Comparison of ENCODE assay signal across 22 cellular contexts in the genomic region with DNA sequence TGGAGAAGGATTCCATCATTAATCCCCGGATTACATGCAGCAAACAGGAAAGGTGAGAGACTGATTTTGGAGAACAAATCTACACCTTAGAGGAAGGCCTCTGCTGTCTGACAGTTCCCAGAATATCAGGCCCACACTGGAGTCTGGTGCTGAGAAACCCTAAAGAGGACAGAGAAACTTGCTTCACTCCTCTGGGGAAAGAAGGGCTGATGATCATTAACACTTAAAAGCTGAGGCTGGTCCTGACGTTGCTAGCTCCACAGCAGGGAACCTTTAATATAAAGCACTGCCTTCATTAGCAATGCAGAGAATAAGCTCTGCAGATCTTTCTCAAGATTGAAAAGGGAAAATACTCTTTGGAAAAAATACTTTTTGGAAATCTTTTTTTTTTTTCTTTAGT.
DNase-seq lines count a peak whose midpoint lies in the region; ATAC-seq, FAIRE-seq and TF ChIP-seq lines count a peak whose summit lies in the region.
"Had no signal": no experiment of that assay in that cellular context is flagged by ENCODE, and none has a peak within 500 bp of the region (broad histone marks: within the 10 kb centered on the region; RNA-seq: fewer than 3 reads in every experiment).

No MANE protein-coding gene starts in this region.

- H4K5ac ChIP-seq in H1 (ENCODE audit: insufficient read length, low read depth, low read length), result no peak overlapping the region
- H4K5ac ChIP-seq in mesendoderm (ENCODE audit: low read length), result no peak overlapping the region

- H3K14ac ChIP-seq in H1 (ENCODE audit: insufficient read length), result no peak overlapping the region

- H3K23me2 ChIP-seq in H1 (ENCODE audit: low read depth, low read length), result no peaks in the 10 kb centered on the region

- H2BK15ac ChIP-seq in H1 (ENCODE audit: low read length), result no peak overlapping the region
- no peak overlapping the region for H2BK15ac ChIP-seq in mesendoderm (replicated peaks; ENCODE audit: low read depth)

- H3K36me3 Mint-ChIP-seq in activated naive CD4-positive, alpha-beta T cell treated with anti-CD3 and anti-CD28 coated beads, Interleukin-2, amount 10 ng/mL, durations not matched to agents 7 days and 5 days, result no peaks in the 10 kb centered on the region
- H3K36me3 Mint-ChIP-seq: CD14-positive monocyte; CD8-positive, alpha-beta T cell had no signal

- in situ Hi-C loops in HAP-1 (cut with MboI; ENCODE audit: low sequenced_read_pairs), result no loop called here

- H3K18ac ChIP-seq in H1 (ENCODE audit: extremely low read depth, low read length) (no peak overlapping the region), mesendoderm (ENCODE audit: low read length) (peak overlapping the region; percentile 22)

- H3K4me3 Mint-ChIP-seq in activated naive CD4-positive, alpha-beta T cell treated with anti-CD3 and anti-CD28 coated beads, Interleukin-2, amount 10 ng/mL, durations not matched to agents 7 days and 5 days, result no peak overlapping the region
- H3K4me3 Mint-ChIP-seq: B cell; CD14-positive monocyte; CD8-positive, alpha-beta T cell had no signal

- DNase-seq in HAP-1 (ENCODE audit: low spot score in 2 of 2) (peak; percentile 25 to 51), H1 (ENCODE audit: low read depth in 1 of 2, low spot score in 2 of 2) (no peak), mesendoderm (peak; percentile 79), NCI-H526 treated with DMSO at 0.1 percent for 48 hours (lab: John Stamatoyannopoulos, UW) (no peak), NCI-H2196 treated with DMSO at 0.1 percent for 48 hours (lab: John Stamatoyannopoulos, UW; ENCODE audit: unreplicated experiment) (no peak)
- DNase-seq in activated naive CD4-positive, alpha-beta T cell treated with anti-CD3 and anti-CD28 coated beads, Interleukin-2, amount 10 ng/mL, durations not matched to agents 7 days and 5 days, result no peak
- DNase-seq: CD8-positive, alpha-beta T cell; COR-L47; DMS153; DMS79 treated with DMSO at 0.1 percent for 48 hours; EL; GDM1; IMR-90; KBM-7 had no signal

- WGBS in H1 (ENCODE audit: extremely low coverage in 1 of 2, insufficient coverage in 1 of 2, insufficient read length in 1 of 2, insufficient replicate concordance in 2 of 2, low coverage in 1 of 2, low lambda C conversion rate in 2 of 2, missing lambda C conversion rate in 1 of 2), 2 experiments, result 44% methylated on average over 2 of the region's 2 CpGs; no CpG with 5 or more reads in 1 of the 2 experiments
- no CpG with 5 or more reads among the region's 2 CpGs for WGBS in mesendoderm (ENCODE audit: extremely low coverage, insufficient coverage, low lambda C conversion rate)

- TF ChIP-seq RAD21 in H1 (IDR thresholded peaks at IDR 0.05 in 1 of 2, conservative IDR thresholded peaks at IDR 0.05 in 1 of 2; ENCODE audit: low read depth in 2 of 2, low read length in 2 of 2), result no peak

- TF ChIP-seq CTCF in H1 (IDR thresholded peaks at IDR 0.05; ENCODE audit: control extremely low read depth in 1 of 3, insufficient read depth in 1 of 3, low read depth in 1 of 3, low read length in 3 of 3), result no peak

- FAIRE-seq in H1 (lab: Jason Lieb, UNC), result peak; percentile 70
- FAIRE-seq: D721Med, GM12892, GM19239, H54 had no signal

- H2BK120ac ChIP-seq in H1 (replicated peaks; ENCODE audit: low read depth, low read length) (no peak overlapping the region), mesendoderm (ENCODE audit: low read depth, low read length) (no peak overlapping the region)

- no peak for TF ChIP-seq EP300 in H1 (IDR thresholded peaks at IDR 0.05; ENCODE audit: borderline replicate concordance in 1 of 2, low read depth in 2 of 2, low read length in 2 of 2)

- H3K79me2 ChIP-seq in H1 (ENCODE audit: control insufficient read depth in 1 of 2, insufficient read depth in 2 of 2, low read length in 2 of 2) (no peaks in the 10 kb centered on the region), mesendoderm (ENCODE audit: control insufficient read depth, insufficient read depth, low read length) (no peaks in the 10 kb centered on the region)

- H3K27ac ChIP-seq in BLaER1 treated with 17β-estradiol and CSF1 and Interleukin-3, amounts not matched to agents 10 nM and 100 nM, result no peak overlapping the region
- H3K27ac ChIP-seq in H1 (ENCODE audit: low read depth, low read length) (no peak overlapping the region), mesendoderm (ENCODE audit: low read depth, low read length) (peak overlapping the region; percentile 38)

- POLR2A ChIA-PET in H1 (lab: Charles Lee; ENCODE audit: partially characterized antibody), result no interaction called here

- H3K4ac ChIP-seq in H1 (replicated peaks; ENCODE audit: insufficient read length, low read depth, low read length) (no peak overlapping the region), mesendoderm (ENCODE audit: low read depth, low read length) (no peak overlapping the region)

- H3K27me3 ChIP-seq in BLaER1 treated with 17β-estradiol and CSF1 and Interleukin-3, amounts not matched to agents 10 nM and 100 nM, result no peaks in the 10 kb centered on the region
- H3K27me3 ChIP-seq in HAP-1 (ENCODE audit: low read depth) (no peaks in the 10 kb centered on the region), H1 (replicated peaks in 1 of 4; ENCODE audit: control insufficient read depth in 3 of 4, extremely low read depth in 1 of 4, insufficient read depth in 3 of 4, low read length in 3 of 4) (no peaks in the 10 kb centered on the region), mesendoderm (ENCODE audit: insufficient read depth, low read length, poor library complexity) (no peaks in the 10 kb centered on the region)

- no peaks in the 10 kb centered on the region for H3K36me3 ChIP-seq in BLaER1 treated with 17β-estradiol and CSF1 and Interleukin-3, amounts not matched to agents 10 nM and 100 nM
- H3K36me3 ChIP-seq in HAP-1 (replicated peaks) (no peaks in the 10 kb centered on the region), H1 (ENCODE audit: control insufficient read depth in 2 of 4, insufficient read depth in 4 of 4, low read length in 3 of 4) (no peaks in the 10 kb centered on the region), mesendoderm (ENCODE audit: control insufficient read depth, insufficient read depth, low read length) (no peaks in the 10 kb centered on the region)

- H4K91ac ChIP-seq in H1 (replicated peaks; ENCODE audit: insufficient read length, low read length), result no peak overlapping the region

- ATAC-seq in HG03342 (IDR thresholded peaks at IDR 0.05; ENCODE audit: unreplicated experiment), result no peak
- ATAC-seq: CD8-positive, alpha-beta T cell had no signal

- no peaks in the 10 kb centered on the region for H3K4me1 Mint-ChIP-seq in activated naive CD4-positive, alpha-beta T cell treated with anti-CD3 and anti-CD28 coated beads, Interleukin-2, amount 10 ng/mL, durations not matched to agents 7 days and 5 days
- H3K4me1 Mint-ChIP-seq: B cell, CD14-positive monocyte had no signal

- H4K8ac ChIP-seq in H1 (ENCODE audit: extremely low read depth, insufficient read depth, low read length) (no peak overlapping the region), mesendoderm (ENCODE audit: low read depth, low read length) (no peak overlapping the region)

- H3K4me3 ChIP-seq in BLaER1 treated with 17β-estradiol and CSF1 and Interleukin-3, amounts not matched to agents 10 nM and 100 nM, result no peak overlapping the region
- H3K4me3 ChIP-seq in HAP-1 (no peak overlapping the region), H1 (ENCODE audit: extremely low read depth in 1 of 4, insufficient read depth in 2 of 4, low read depth in 3 of 4, low read length in 4 of 4) (no peak overlapping the region; a peak in 1 of 8 replicates), mesendoderm (ENCODE audit: low read length) (no peak overlapping the region)

- no peak overlapping the region for H2AFZ ChIP-seq in H1 (ENCODE audit: low read length)

- H3K23ac ChIP-seq in H1 (ENCODE audit: insufficient read length), result no peak overlapping the region
- no peak overlapping the region for H3K23ac ChIP-seq in mesendoderm (ENCODE audit: low read length)

- H2BK12ac ChIP-seq in H1 (ENCODE audit: low read depth, low read length), result no peak overlapping the region

- H2AK5ac ChIP-seq in H1 (ENCODE audit: low read depth, low read length) (no peak overlapping the region), mesendoderm (ENCODE audit: low read length) (no peak overlapping the region)

- H3K79me1 ChIP-seq in H1 (ENCODE audit: low read depth, low read length) (no peaks in the 10 kb centered on the region), mesendoderm (ENCODE audit: low read length) (no peaks in the 10 kb centered on the region)

- H4K20me1 ChIP-seq in BLaER1 treated with 17β-estradiol and CSF1 and Interleukin-3, amounts not matched to agents 10 nM and 100 nM, result no peaks in the 10 kb centered on the region
- no peaks in the 10 kb centered on the region for H4K20me1 ChIP-seq in H1 (replicated peaks in 1 of 2; ENCODE audit: control insufficient read depth in 1 of 2, insufficient read depth in 2 of 2, low read length in 2 of 2)

- CTCF ChIA-PET in H1 (lab: Charles Lee; ENCODE audit: partially characterized antibody), result no interaction called here
- CTCF ChIA-PET in activated naive CD4-positive, alpha-beta T cell treated with anti-CD3 and anti-CD28 coated beads, Interleukin-2, amount 10 ng/mL, durations not matched to agents 7 days and 5 days (lab: Charles Lee), result no interaction called here

- no peaks in the 10 kb centered on the region for H3K9me3 ChIP-seq in BLaER1 treated with 17β-estradiol and CSF1 and Interleukin-3, amounts not matched to agents 10 nM and 100 nM (replicated peaks in 1 of 11)
- H3K9me3 ChIP-seq in HAP-1 (no peaks in the 10 kb centered on the region; the same call in 1 of the 2 replicates), H1 (ENCODE audit: insufficient read depth in 2 of 2, low read depth in 1 of 2, low read length in 1 of 2) (no peaks in the 10 kb centered on the region)

- no peaks in the 10 kb centered on the region for H3K27me3 Mint-ChIP-seq in activated naive CD4-positive, alpha-beta T cell treated with anti-CD3 and anti-CD28 coated beads, Interleukin-2, amount 10 ng/mL, durations not matched to agents 7 days and 5 days
- H3K27me3 Mint-ChIP-seq: B cell had no signal

- peaks cover 2% of the 10 kb centered on the region for H3K9me3 Mint-ChIP-seq in activated naive CD4-positive, alpha-beta T cell treated with anti-CD3 and anti-CD28 coated beads, Interleukin-2, amount 10 ng/mL, durations not matched to agents 7 days and 5 days

- H3K4me2 ChIP-seq in BLaER1 treated with 17β-estradiol and CSF1 and Interleukin-3, amounts not matched to agents 10 nM and 100 nM, result peak overlapping the region in 6 of 11 experiments; percentile 30 to 52 (median 37); a peak in 10 of 22 replicates
- H3K4me2 ChIP-seq in H1 (ENCODE audit: insufficient read depth in 1 of 2, low read depth in 2 of 2, low read length in 2 of 2), result no peak overlapping the region; a peak in 1 of 4 replicates
- no peak overlapping the region for H3K4me2 ChIP-seq in mesendoderm (ENCODE audit: low read length)

- TF ChIP-seq POLR2A in H1 (IDR thresholded peaks at IDR 0.05; ENCODE audit: control extremely low read depth in 1 of 2, low read depth in 2 of 2, low read length in 2 of 2), result no peak

- no peak overlapping the region for H3K56ac ChIP-seq in H1 (replicated peaks; ENCODE audit: insufficient read length, low read depth, low read length)
- no peak overlapping the region for H3K56ac ChIP-seq in mesendoderm (ENCODE audit: low read length)

- no peak overlapping the region for H2BK20ac ChIP-seq in H1 (ENCODE audit: low read length)

- no peak overlapping the region for H2BK5ac ChIP-seq in H1 (ENCODE audit: low read depth, low read length)
- no peak overlapping the region for H2BK5ac ChIP-seq in mesendoderm (ENCODE audit: low read length)

- no peak overlapping the region for H3K9ac ChIP-seq in BLaER1 treated with 17β-estradiol and CSF1 and Interleukin-3, amounts not matched to agents 10 nM and 100 nM
- H3K9ac ChIP-seq in H1 (replicated peaks in 1 of 4; ENCODE audit: extremely low read depth in 1 of 4, low read depth in 3 of 4, low read length in 3 of 4) (no peak overlapping the region), mesendoderm (ENCODE audit: low read length) (no peak overlapping the region)

- no peak overlapping the region for H3K27ac Mint-ChIP-seq in activated naive CD4-positive, alpha-beta T cell treated with anti-CD3 and anti-CD28 coated beads, Interleukin-2, amount 10 ng/mL, durations not matched to agents 7 days and 5 days
- H3K27ac Mint-ChIP-seq: B cell; CD14-positive monocyte; CD8-positive, alpha-beta T cell had no signal

- H3K4me1 ChIP-seq in BLaER1 treated with 17β-estradiol and CSF1 and Interleukin-3, amounts not matched to agents 10 nM and 100 nM, result peaks cover 0 to 20% (median 7%) of the 10 kb centered on the region in 10 experiments; a peak in 8 of 20 replicates
- H3K4me1 ChIP-seq in HAP-1 (peaks cover 46% of the 10 kb centered on the region), H1 (replicated peaks in 1 of 4; ENCODE audit: control insufficient read depth in 3 of 4, insufficient read depth in 4 of 4, low read length in 3 of 4) (no peaks in the 10 kb centered on the region; a peak in 1 of 7 replicates), mesendoderm (ENCODE audit: control insufficient read depth, low read depth, low read length) (peaks cover 3% of the 10 kb centered on the region)

Comparison
In these comparisons a context has a peak if more than half of its experiments do, and no peak if none do; other contexts are left out.
1. H3K4me2 ChIP-seq: peak in BLaER1 treated with 17β-estradiol and CSF1 and Interleukin-3, amounts not matched to agents 10 nM and 100 nM (6 of 11); none in H1 (0 of 2) and mesendoderm (single experiment).
2. DNase-seq: peak in HAP-1 (2 of 2) and mesendoderm (single experiment); none in H1 (0 of 2), NCI-H526 treated with DMSO at 0.1 percent for 48 hours (single experiment), NCI-H2196 treated with DMSO at 0.1 percent for 48 hours (single experiment) and activated naive CD4-positive, alpha-beta T cell treated with anti-CD3 and anti-CD28 coated beads, Interleukin-2, amount 10 ng/mL, durations not matched to agents 7 days and 5 days (single experiment).